Comparison of ENCODE assay signal across 9 cellular contexts in genomic region chr10:91883549-91884542, GRCh38. TPM values are rescaled to one million over a fixed set of nuclear protein-coding genes. Genes with fewer than 3 reads are reported as not detected.
DNase-seq lines count a peak whose midpoint lies in the region; ATAC-seq, FAIRE-seq and TF ChIP-seq lines count a peak whose summit lies in the region.
"Had no signal": no experiment of that assay in that cellular context is flagged by ENCODE, and none has a peak within 500 bp of the region (broad histone marks: within the 10 kb centered on the region; RNA-seq: fewer than 3 reads in every experiment).

No MANE protein-coding gene starts in this region.

- TF ChIP-seq CTCF in endothelial cell of umbilical vein (IDR thresholded peaks at IDR 0.05; ENCODE audit: extremely low read depth in 1 of 2, insufficient read depth in 1 of 2, low read depth in 1 of 2, low read length in 2 of 2) (no peak), uterus (IDR thresholded peaks at IDR 0.05) (no peak)

- CTCF ChIA-PET in endothelial cell of umbilical vein (lab: Charles Lee): interaction anchor here (1.7 kb wide), 1 partner anchor 29 kb away, joined by 6 read pairs; no protein-coding TSS in a partner anchor

- POLR2A ChIA-PET in endothelial cell of umbilical vein (lab: Charles Lee): interaction anchor here (0.5 kb wide), 1 partner anchor 13 kb away, joined by 3 read pairs; no protein-coding TSS in a partner anchor

- H3K4me3 ChIP-seq in endothelial cell of umbilical vein (replicated peaks in 1 of 3; ENCODE audit: insufficient read depth in 1 of 3, low read depth in 1 of 3, low read length in 3 of 3) (no peak overlapping the region), mesodermal cell (ENCODE audit: extremely low read depth, insufficient read depth, low read length, poor library complexity, severe bottlenecking) (no peak overlapping the region), uterus (no peak overlapping the region)

- FAIRE-seq in endothelial cell of umbilical vein (lab: Jason Lieb, UNC): no peak

- H3K36me3 ChIP-seq in endothelial cell of umbilical vein (ENCODE audit: control insufficient read depth in 2 of 2, extremely low read depth in 1 of 2, insufficient read depth in 2 of 2, low read length in 2 of 2): no peaks in the 10 kb centered on the region
- no peaks in the 10 kb centered on the region for H3K36me3 ChIP-seq in mesodermal cell (ENCODE audit: control insufficient read depth, insufficient read depth, low read length)
- no peaks in the 10 kb centered on the region for H3K36me3 ChIP-seq in uterus

- no peaks in the 10 kb centered on the region for H3K9me1 ChIP-seq in endothelial cell of umbilical vein (replicated peaks; ENCODE audit: control insufficient read depth, extremely low read depth, insufficient read depth, low read length)

- no peaks in the 10 kb centered on the region for H3K9me3 ChIP-seq in endothelial cell of umbilical vein (replicated peaks; ENCODE audit: control insufficient read depth, insufficient read depth, low read length)
- no peaks in the 10 kb centered on the region for H3K9me3 ChIP-seq in mesodermal cell (ENCODE audit: control insufficient read depth, low read length)
- no peaks in the 10 kb centered on the region for H3K9me3 ChIP-seq in uterus

- H3K27ac ChIP-seq in endothelial cell of umbilical vein (ENCODE audit: insufficient read depth, low read depth, low read length): no peak overlapping the region
- H3K27ac ChIP-seq in mesodermal cell (ENCODE audit: low read depth, low read length, severe bottlenecking): peak overlapping the region; percentile 87
- H3K27ac ChIP-seq in uterus: peak overlapping the region; percentile 63 to 69
- H3K27ac ChIP-seq: epithelial cell of prostate had no signal

- DNase-seq in NCI-H510A treated with DMSO at 0.1 percent for 48 hours (lab: John Stamatoyannopoulos, UW) (peak; percentile 8), NCI-H510A (lab: John Stamatoyannopoulos, UW) (no peak), endothelial cell of umbilical vein (ENCODE audit: low read depth, low spot score) (no peak), uterus (peak; percentile 43 to 51), NCI-H446 (lab: John Stamatoyannopoulos, UW) (no peak), HK-2 (ENCODE audit: unreplicated experiment) (no peak)

- no peaks in the 10 kb centered on the region for H3K27me3 ChIP-seq in endothelial cell of umbilical vein (ENCODE audit: control insufficient read depth in 2 of 2, insufficient read depth in 2 of 2, low read length in 2 of 2)
- no peaks in the 10 kb centered on the region for H3K27me3 ChIP-seq in uterus

- no peaks in the 10 kb centered on the region for H3K79me2 ChIP-seq in endothelial cell of umbilical vein (ENCODE audit: control insufficient read depth, insufficient read depth, low read length)

- no peak for ATAC-seq in HG03175 (IDR thresholded peaks at IDR 0.05; ENCODE audit: unreplicated experiment)

- H3K4me1 ChIP-seq in endothelial cell of umbilical vein (ENCODE audit: control insufficient read depth, extremely low read depth, insufficient read depth, low read length): peaks cover 12% of the 10 kb centered on the region
- H3K4me1 ChIP-seq in mesodermal cell (ENCODE audit: control insufficient read depth, insufficient read depth, low read length, poor library complexity, severe bottlenecking): peaks cover 40% of the 10 kb centered on the region
- H3K4me1 ChIP-seq in uterus: no peaks in the 10 kb centered on the region

- dilution Hi-C loops in endothelial cell of umbilical vein (cut with MboI; ENCODE audit: extremely low pct_ligation_motif_present, low sequenced_read_pairs): no loop called here

- BruUV-seq in endothelial cell of umbilical vein (replicated peaks; lab: Mats Ljungman, UMichigan): no TSS peak

- TF ChIP-seq POLR2A in endothelial cell of umbilical vein (IDR thresholded peaks at IDR 0.05; ENCODE audit: low read depth, low read length) (no peak), uterus (IDR thresholded peaks at IDR 0.05) (no peak)

- H3K9ac ChIP-seq in endothelial cell of umbilical vein (replicated peaks; ENCODE audit: extremely low read depth, insufficient read depth, low read length): no peak overlapping the region

- peak overlapping the region; percentile 77 for H2AFZ ChIP-seq in endothelial cell of umbilical vein (ENCODE audit: low read depth, low read length)

- 40 to 46% methylated on average over 17 to 19 of the region's 21 CpGs for whole genome bisulfite sequencing in mesodermal cell (ENCODE audit: insufficient coverage in 2 of 2), 2 experiments

- no peak overlapping the region for H3K4me2 ChIP-seq in endothelial cell of umbilical vein (ENCODE audit: insufficient read depth, low read length)

- intact Hi-C loops in endothelial cell of umbilical vein (cut with micrococcal nuclease) (no loop called here), uterus (cut with DNase I; ENCODE audit: low total_unique reads) (no loop called here)

- no peaks in the 10 kb centered on the region for H4K20me1 ChIP-seq in endothelial cell of umbilical vein (replicated peaks; ENCODE audit: control insufficient read depth, extremely low read depth, insufficient read depth, low read length)

TF ChIP-seq in endothelial cell of umbilical vein, 7 proteins besides CTCF, POLR2A, EP300 and RAD21:
- TF ChIP-seq JUN (IDR thresholded peaks at IDR 0.05; ENCODE audit: borderline replicate concordance, insufficient read depth, insufficient read length, low read depth): no peak
TF ChIP-seq in endothelial cell of umbilical vein: peak in this region for 0.

RNA-seq across cellular contexts. Expression of gene FGFBP3, which starts 25.4 kb away (rescaled TPM):
- 0.38 and 0.53 TPM in 2 replicates for total RNA-seq in endothelial cell of umbilical vein
- 0.11 TPM in 2 replicates for polyA plus RNA-seq in endothelial cell of umbilical vein
- 0.06 and 0.07 TPM in 2 replicates for polyA plus RNA-seq in endothelial cell of umbilical vein (2011; cell fraction: cytosol; rRNA removed)
- polyA plus RNA-seq in endothelial cell of umbilical vein (2011; cell fraction: nucleus; rRNA removed): 0.11 TPM in 2 replicates
- polyA plus RNA-seq in endothelial cell of umbilical vein (2012): 0.25 and 0.36 TPM in 2 replicates
- 0.11 TPM in 1 of 2 replicates, not detected in the other for polyA minus RNA-seq in endothelial cell of umbilical vein
- polyA minus RNA-seq in endothelial cell of umbilical vein (2011; cell fraction: cytosol; rRNA and poly(A)+ RNA removed): 0.51 TPM
- 0.14 TPM in 1 of 2 replicates, not detected in the other for polyA minus RNA-seq in endothelial cell of umbilical vein (2011; cell fraction: nucleus; rRNA and poly(A)+ RNA removed)
- polyA plus RNA-seq in mesodermal cell (2013, experiment 1 of 2): 21.5 TPM
- polyA plus RNA-seq in mesodermal cell (2013, experiment 2 of 2): 15.7 TPM
- 1 to 10 TPM in 2 of 4 donors, not detected in 2; 1.2 TPM for total RNA-seq in uterus

RNA-seq across cellular contexts. Expression of gene BTAF1, which starts 39.7 kb away (rescaled TPM):
- 21.3 and 23.1 TPM in 2 replicates for total RNA-seq in endothelial cell of umbilical vein
- 8.5 and 9.9 TPM in 2 replicates for polyA plus RNA-seq in endothelial cell of umbilical vein
- 3.7 and 5.3 TPM in 2 replicates for polyA plus RNA-seq in endothelial cell of umbilical vein (2011; cell fraction: cytosol; rRNA removed)
- polyA plus RNA-seq in endothelial cell of umbilical vein (2011; cell fraction: nucleus; rRNA removed): 86.0 and 116 TPM in 2 replicates
- polyA plus RNA-seq in endothelial cell of umbilical vein (2012): 22.3 and 24.7 TPM in 2 replicates
- polyA minus RNA-seq in endothelial cell of umbilical vein: 33.2 and 40.4 TPM in 2 replicates
- polyA minus RNA-seq in endothelial cell of umbilical vein (2011; cell fraction: cytosol; rRNA and poly(A)+ RNA removed): 22.3 TPM
- polyA minus RNA-seq in endothelial cell of umbilical vein (2011; cell fraction: nucleus; rRNA and poly(A)+ RNA removed): 60.5 and 86.2 TPM in 2 replicates
- 31.8 TPM for polyA plus RNA-seq in mesodermal cell (2013, experiment 1 of 2)
- polyA plus RNA-seq in mesodermal cell (2013, experiment 2 of 2): 33.3 TPM
- total RNA-seq in uterus: 10 to 100 TPM; 31.8 to 95.8 (median 51.5) TPM

Comparison
In these comparisons a context has a peak if more than half of its experiments do, and no peak if none do; other contexts are left out.
1. DNase-seq: peak in NCI-H510A treated with DMSO at 0.1 percent for 48 hours (single experiment) and uterus (2 of 2); none in NCI-H510A (single experiment), endothelial cell of umbilical vein (single experiment), NCI-H446 (0 of 2) and HK-2 (single experiment).